ENCODE assay signal across 8 cellular contexts in genomic region chr17:48546924-48547838, GRCh38.
A peak's percentile ranks its signal among the peaks of the same experiment; 100 is the strongest.
DNase-seq lines count a peak whose midpoint lies in the region; ATAC-seq lines count a peak whose summit lies in the region.

No MANE protein-coding gene starts in this region.

- peak overlapping the region; percentile 46 for H3K27ac ChIP-seq in effector memory CD4-positive, alpha-beta T cell (ENCODE audit: insufficient read depth, low read length, poor library complexity, severe bottlenecking)

- H3K9me3 ChIP-seq in ES-I3 (ENCODE audit: control insufficient read depth, insufficient read depth, low read length): no peaks in the 10 kb centered on the region
- H3K9me3 ChIP-seq in effector memory CD4-positive, alpha-beta T cell (ENCODE audit: control insufficient read depth, low read length): no peaks in the 10 kb centered on the region
- no peaks in the 10 kb centered on the region for H3K9me3 ChIP-seq in neuron (ENCODE audit: low read length)

- no peaks in the 10 kb centered on the region for H3K36me3 ChIP-seq in ES-I3 (ENCODE audit: insufficient read depth, low read length)
- H3K36me3 ChIP-seq in effector memory CD4-positive, alpha-beta T cell (ENCODE audit: control insufficient read depth, insufficient read depth, low read length): no peaks in the 10 kb centered on the region
- no peaks in the 10 kb centered on the region for H3K36me3 ChIP-seq in neuron (ENCODE audit: insufficient read depth, low read length)

- DNase-seq in NCI-H2196 treated with DMSO at 0.1 percent for 48 hours (lab: John Stamatoyannopoulos, UW; ENCODE audit: unreplicated experiment): peak; percentile 41
- no peak for DNase-seq in effector memory CD4-positive, alpha-beta T cell
- DNase-seq in activated effector memory CD4-positive, alpha-beta T cell treated with anti-CD3 and anti-CD28 coated beads, Interleukin-2, amount 50 U/mL, for 16 hours: no peak
- no peak for DNase-seq in SW 1271 (lab: John Stamatoyannopoulos, UW)

- peak overlapping the region; percentile 10 for H3K4me3 ChIP-seq in effector memory CD4-positive, alpha-beta T cell (ENCODE audit: insufficient read depth, low read depth, low read length, poor library complexity, severe bottlenecking)
- H3K4me3 ChIP-seq in neuron (ENCODE audit: low read length): peak overlapping the region; percentile 7

- H3K4me1 ChIP-seq in ES-I3 (ENCODE audit: insufficient read depth, low read length) (peaks cover 49% of the 10 kb centered on the region), neuron (ENCODE audit: insufficient read depth, low read length) (no peaks in the 10 kb centered on the region)
- peaks cover 26% of the 10 kb centered on the region for H3K4me1 ChIP-seq in effector memory CD4-positive, alpha-beta T cell (ENCODE audit: control insufficient read depth, insufficient read depth, low read length, poor library complexity, severe bottlenecking)

- peak overlapping the region; percentile 32; the same call in 1 of the 2 replicates for H3K9ac ChIP-seq in ES-I3 (ENCODE audit: low read depth, low read length)

- ATAC-seq in HG03432 (IDR thresholded peaks at IDR 0.05; ENCODE audit: unreplicated experiment): no peak
- ATAC-seq in HG03457 (IDR thresholded peaks at IDR 0.05; ENCODE audit: unreplicated experiment): no peak

- no peaks in the 10 kb centered on the region for H3K27me3 ChIP-seq in effector memory CD4-positive, alpha-beta T cell (replicated peaks; ENCODE audit: control insufficient read depth, insufficient read depth, low read length, poor library complexity, severe bottlenecking)
- peaks cover 66% of the 10 kb centered on the region for H3K27me3 ChIP-seq in neuron (ENCODE audit: insufficient read depth, low read length)

- H2AFZ ChIP-seq in neuron (ENCODE audit: low read depth, low read length): no peak overlapping the region
